8 cellular contexts compared by ENCODE assay signal in the genomic region with DNA sequence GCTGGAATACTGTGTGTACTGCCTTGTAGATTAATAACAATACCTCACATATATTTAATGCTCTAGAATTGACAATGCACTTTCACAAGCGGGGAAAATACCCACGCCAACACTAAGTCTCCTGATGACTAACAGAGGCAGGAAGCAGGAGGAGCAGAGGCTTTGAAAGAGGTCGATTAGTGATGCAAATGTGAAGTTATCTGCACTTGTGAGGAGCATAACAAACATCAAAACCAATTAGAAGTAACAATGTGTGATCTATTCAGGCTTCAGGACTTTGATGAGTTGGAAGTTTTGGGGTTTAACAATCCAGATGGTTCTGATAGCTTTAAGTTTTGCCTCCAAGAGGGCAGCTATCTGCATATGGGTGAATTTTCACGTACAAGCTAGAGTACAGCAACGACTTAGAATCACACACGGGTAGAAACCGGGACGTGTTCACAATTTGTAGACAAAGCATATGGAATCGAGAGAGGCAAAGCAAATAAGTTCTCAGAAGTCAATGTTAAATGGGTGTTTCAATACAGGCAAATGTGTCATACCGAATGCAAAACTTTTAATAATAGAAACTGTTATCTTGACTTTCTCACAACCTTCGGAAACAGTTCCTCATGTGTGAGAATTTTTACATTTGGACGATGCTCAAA.
DNase-seq lines count a peak whose midpoint lies in the region; ATAC-seq, FAIRE-seq and TF ChIP-seq lines count a peak whose summit lies in the region.

No MANE protein-coding gene starts in this region.

- no peak for TF ChIP-seq CTCF in chondrocyte (IDR thresholded peaks at IDR 0.05)
- no peak for TF ChIP-seq CTCF in D721Med (IDR thresholded peaks at IDR 0.05; ENCODE audit: insufficient read depth, missing control alignments)

- no peak for FAIRE-seq in D721Med (lab: Jason Lieb, UNC)

- peaks cover 49% of the 10 kb centered on the region for H3K4me1 Mint-ChIP-seq in T-helper 1 cell treated with Interleukin-12 subunit alpha and Interleukin-12 subunit beta and Interleukin-4 antibody, amounts not matched to agents 30 μg/mL and 1 μg/mL, for 36 hours (ENCODE audit: low read depth)
- H3K4me1 Mint-ChIP-seq in chondrocyte (ENCODE audit: low read depth), result peaks cover 37% of the 10 kb centered on the region

- H3K36me3 Mint-ChIP-seq in T-helper 1 cell treated with Interleukin-12 subunit alpha and Interleukin-12 subunit beta and Interleukin-4 antibody, amounts not matched to agents 30 μg/mL and 1 μg/mL, for 36 hours (ENCODE audit: low read depth), result peaks cover 15% of the 10 kb centered on the region
- peaks cover 14% of the 10 kb centered on the region for H3K36me3 Mint-ChIP-seq in chondrocyte (ENCODE audit: low read depth)

- H3K9me3 Mint-ChIP-seq in T-helper 1 cell treated with Interleukin-12 subunit alpha and Interleukin-12 subunit beta and Interleukin-4 antibody, amounts not matched to agents 30 μg/mL and 1 μg/mL, for 36 hours, result no peaks in the 10 kb centered on the region
- no peaks in the 10 kb centered on the region for H3K9me3 Mint-ChIP-seq in chondrocyte (ENCODE audit: low read depth)

- intact Hi-C loops in posterior vena cava (cut with DNase I), result no loop called here

- H3K4me3 Mint-ChIP-seq in T-helper 1 cell treated with Interleukin-12 subunit alpha and Interleukin-12 subunit beta and Interleukin-4 antibody, amounts not matched to agents 30 μg/mL and 1 μg/mL, for 36 hours, result peak overlapping the region; percentile 64
- no peak overlapping the region for H3K4me3 Mint-ChIP-seq in chondrocyte (ENCODE audit: unreplicated experiment)

- H3K27me3 Mint-ChIP-seq in T-helper 1 cell treated with Interleukin-12 subunit alpha and Interleukin-12 subunit beta and Interleukin-4 antibody, amounts not matched to agents 30 μg/mL and 1 μg/mL, for 36 hours (ENCODE audit: low read depth), result no peaks in the 10 kb centered on the region
- H3K27me3 Mint-ChIP-seq in chondrocyte (ENCODE audit: low read depth), result no peaks in the 10 kb centered on the region

- peak overlapping the region; percentile 91 for H3K27ac Mint-ChIP-seq in T-helper 1 cell treated with Interleukin-12 subunit alpha and Interleukin-12 subunit beta and Interleukin-4 antibody, amounts not matched to agents 30 μg/mL and 1 μg/mL, for 36 hours
- H3K27ac Mint-ChIP-seq in chondrocyte (ENCODE audit: unreplicated experiment), result peak overlapping the region; percentile 41

- no peak for DNase-seq in chondrocyte (ENCODE audit: low spot score)
- DNase-seq in stimulated activated CD4-positive, alpha-beta T cell treated with anti-CD3 and anti-CD28 coated beads, Interleukin-15, amount 100 ng/mL, for 48 hours (ENCODE audit: low read depth in 2 of 2), result peak; percentile 47 to 58
- no peak for DNase-seq in D721Med (ENCODE audit: insufficient read length, low spot score)
- DNase-seq in NCI-H1105 treated with DMSO at 0.1 percent for 48 hours (lab: John Stamatoyannopoulos, UW), result no peak
- DNase-seq in posterior vena cava (ENCODE audit: low spot score), result no peak

- ATAC-seq in GM18499 (IDR thresholded peaks at IDR 0.05; ENCODE audit: insufficient read depth, unreplicated experiment), result peak; percentile 31
- peak; percentile 39 for ATAC-seq in HG02623 (IDR thresholded peaks at IDR 0.05; ENCODE audit: unreplicated experiment)

Comparison
In these comparisons a context has a peak if more than half of its experiments do, and no peak if none do; other contexts are left out.
1. DNase-seq: peak in stimulated activated CD4-positive, alpha-beta T cell treated with anti-CD3 and anti-CD28 coated beads, Interleukin-15, amount 100 ng/mL, for 48 hours (2 of 2); none in chondrocyte (single experiment), D721Med (single experiment), NCI-H1105 treated with DMSO at 0.1 percent for 48 hours (single experiment) and posterior vena cava (single experiment).